Comparison of ENCODE assay signal across 8 cellular contexts in the genomic region with DNA sequence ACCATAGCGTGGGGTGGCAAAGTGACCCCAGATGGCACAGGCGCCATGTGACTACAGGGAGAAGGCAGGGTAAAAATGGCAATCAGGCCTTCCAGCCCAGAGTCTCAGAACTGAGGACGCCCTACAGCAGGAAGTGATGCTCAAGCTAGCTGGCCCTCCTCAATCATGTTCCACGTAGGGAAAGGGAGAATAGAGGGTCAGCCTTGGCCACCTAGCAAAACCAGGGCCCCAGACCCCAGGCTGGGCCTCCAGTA. TPM values are rescaled to one million over a fixed set of nuclear protein-coding genes. Genes with fewer than 3 reads are reported as not detected.
DNase-seq lines count a peak whose midpoint lies in the region.

No MANE protein-coding gene starts in this region.

- H3K9me3 ChIP-seq in CD4-positive, alpha-beta memory T cell (ENCODE audit: control insufficient read depth in 1 of 2, low read length in 2 of 2), result no peaks in the 10 kb centered on the region
- H3K9me3 ChIP-seq in Karpas-422 (ENCODE audit: low read length), result no peaks in the 10 kb centered on the region
- H3K9me3 ChIP-seq in ectodermal cell (ENCODE audit: control insufficient read depth, low read length), result no peaks in the 10 kb centered on the region
- H3K9me3 ChIP-seq in neuronal stem cell (replicated peaks in 1 of 2; ENCODE audit: control insufficient read depth in 2 of 2, insufficient read depth in 1 of 2, low read depth in 1 of 2, low read length in 2 of 2), result no peaks in the 10 kb centered on the region

- POLR2A ChIA-PET in CD4-positive, alpha-beta memory T cell (lab: Charles Lee; ENCODE audit: partially characterized antibody), result interaction anchor here (1.3 to 21.8 kb wide), 17 partner anchors 15 to 445 kb away, joined by 3 to 1163 read pairs (median 6); a partner anchor contains a TSS

- H4K20me1 ChIP-seq in Karpas-422 (ENCODE audit: insufficient read depth, low read depth, low read length), result no peaks in the 10 kb centered on the region

- peak overlapping the region; percentile 22 for H4K91ac ChIP-seq in neuronal stem cell (ENCODE audit: low read depth, low read length, poor library complexity)

- peaks cover 33% of the 10 kb centered on the region for H3K79me1 ChIP-seq in neuronal stem cell (ENCODE audit: low read depth, low read length)

- peak overlapping the region; percentile 95 to 100 (median 98) for H3K27ac Mint-ChIP-seq in CD4-positive, alpha-beta memory T cell

- H3K9me2 ChIP-seq in Karpas-422 (replicated peaks; ENCODE audit: insufficient read depth, low read length), result no peaks in the 10 kb centered on the region

- peak overlapping the region; percentile 95 for H2BK5ac ChIP-seq in neuronal stem cell (ENCODE audit: low read length)

- H3K4me1 Mint-ChIP-seq in CD4-positive, alpha-beta memory T cell, result peaks cover 30 to 79% (median 43%) of the 10 kb centered on the region in 4 donors

- H3K27me3 ChIP-seq in CD4-positive, alpha-beta memory T cell (ENCODE audit: insufficient read depth, low read length), result no peaks in the 10 kb centered on the region
- H3K27me3 ChIP-seq in Karpas-422 (ENCODE audit: low read length) (no peaks in the 10 kb centered on the region), ectodermal cell (ENCODE audit: control insufficient read depth, insufficient read depth, low read length, poor library complexity, severe bottlenecking) (no peaks in the 10 kb centered on the region), neuronal stem cell (ENCODE audit: control insufficient read depth in 3 of 3, insufficient read depth in 3 of 3, low read depth in 1 of 3, low read length in 3 of 3) (no peaks in the 10 kb centered on the region)

- CTCF ChIA-PET in CD4-positive, alpha-beta memory T cell (lab: Charles Lee; ENCODE audit: partially characterized antibody), result interaction anchor here (1.2 to 5.1 kb wide), 8 partner anchors 9 to 58 kb away, joined by 3 to 34 read pairs (median 10); no protein-coding TSS in a partner anchor

- H3K4me3 Mint-ChIP-seq in CD4-positive, alpha-beta memory T cell, result peak overlapping the region; percentile 79 to 90 (median 86)

- peak overlapping the region; percentile 99 for H3K23ac ChIP-seq in neuronal stem cell (ENCODE audit: low read depth, low read length, poor library complexity)

- H3K9ac ChIP-seq in Karpas-422 (ENCODE audit: low read length), result peak overlapping the region; percentile 100
- H3K9ac ChIP-seq in neuronal stem cell (ENCODE audit: low read depth, low read length, poor library complexity), result peak overlapping the region; percentile 100

- intact Hi-C loops in CD4-positive, alpha-beta memory T cell (cut with micrococcal nuclease), result loop anchor here (1.0 to 2.0 kb wide), 6 partner anchors 11 to 48 kb away; a partner anchor contains a TSS

- H2AFZ ChIP-seq in Karpas-422 (ENCODE audit: low read length) (no peak overlapping the region), neuronal stem cell (ENCODE audit: low read length) (peak overlapping the region; percentile 94)

- H3K4ac ChIP-seq in neuronal stem cell (ENCODE audit: low read length), result peak overlapping the region; percentile 84

- H3K36me3 Mint-ChIP-seq in CD4-positive, alpha-beta memory T cell, result peaks cover 19 to 53% of the 10 kb centered on the region in 2 donors

- peak overlapping the region; percentile 99 for H3K4me2 ChIP-seq in Karpas-422 (ENCODE audit: low read depth, low read length, poor library complexity, severe bottlenecking)
- H3K4me2 ChIP-seq in neuronal stem cell (ENCODE audit: insufficient read depth, low read length, poor library complexity, severe bottlenecking), result peak overlapping the region; percentile 86

- H2BK120ac ChIP-seq in neuronal stem cell (ENCODE audit: low read depth, low read length), result peak overlapping the region; percentile 94

- H3K18ac ChIP-seq in neuronal stem cell (ENCODE audit: low read length), result peak overlapping the region; percentile 100

- WGBS in ectodermal cell, 2 experiments, result 59 to 68% methylated on average over 4 of the region's 4 CpGs
- WGBS in neuronal stem cell (ENCODE audit: extremely low coverage in 2 of 2, insufficient read length in 2 of 2, insufficient replicate concordance in 1 of 2), 2 donors, result no CpG with 5 or more reads among the region's 4 CpGs

- H3K9me3 Mint-ChIP-seq in CD4-positive, alpha-beta memory T cell, result no peaks in the 10 kb centered on the region

- H3K79me2 ChIP-seq in Karpas-422 (ENCODE audit: low read length), result peaks cover 28% of the 10 kb centered on the region

- H3K4me1 ChIP-seq in CD4-positive, alpha-beta memory T cell (ENCODE audit: insufficient read depth, low read length), result peaks cover 77% of the 10 kb centered on the region
- H3K4me1 ChIP-seq in Karpas-422 (ENCODE audit: low read length), result peaks cover 39% of the 10 kb centered on the region
- H3K4me1 ChIP-seq in ectodermal cell (ENCODE audit: control insufficient read depth, insufficient read depth, low read length), result peaks cover 7% of the 10 kb centered on the region
- peaks cover 19 to 21% of the 10 kb centered on the region in 2 donors for H3K4me1 ChIP-seq in neuronal stem cell (ENCODE audit: control insufficient read depth in 2 of 2, insufficient read depth in 1 of 2, low read depth in 1 of 2, low read length in 2 of 2)

- H2BK15ac ChIP-seq in neuronal stem cell (ENCODE audit: low read length), result peak overlapping the region; percentile 67

- peak overlapping the region; percentile 39 for H3K14ac ChIP-seq in neuronal stem cell (ENCODE audit: low read length)

- peak overlapping the region; percentile 50 to 62 for H3K4me3 ChIP-seq in CD4-positive, alpha-beta memory T cell (ENCODE audit: low read length in 2 of 2)
- H3K4me3 ChIP-seq in Karpas-422 (ENCODE audit: low read length), result peak overlapping the region; percentile 96
- peak overlapping the region; percentile 91 for H3K4me3 ChIP-seq in ectodermal cell (ENCODE audit: insufficient read depth, low read depth, low read length)
- peak overlapping the region; percentile 96 to 98 for H3K4me3 ChIP-seq in neuronal stem cell (ENCODE audit: low read length in 2 of 2)

- H4K8ac ChIP-seq in neuronal stem cell (ENCODE audit: low read depth, low read length), result peak overlapping the region; percentile 7

- no peaks in the 10 kb centered on the region for H3K27me3 Mint-ChIP-seq in CD4-positive, alpha-beta memory T cell

- H3K36me3 ChIP-seq in CD4-positive, alpha-beta memory T cell (ENCODE audit: insufficient read depth, low read length), result peaks cover 51% of the 10 kb centered on the region
- peaks cover 26% of the 10 kb centered on the region for H3K36me3 ChIP-seq in Karpas-422 (ENCODE audit: insufficient read depth, low read length)
- peaks cover 17% of the 10 kb centered on the region for H3K36me3 ChIP-seq in ectodermal cell (ENCODE audit: control insufficient read depth, insufficient read depth, low read length)
- peaks cover 43 to 73% of the 10 kb centered on the region in 2 donors for H3K36me3 ChIP-seq in neuronal stem cell (replicated peaks in 1 of 2; ENCODE audit: control insufficient read depth in 2 of 2, insufficient read depth in 2 of 2, low read length in 2 of 2)

- no peak for DNase-seq in CD4-positive, alpha-beta memory T cell
- DNase-seq in Karpas-422, result no peak
- no peak for DNase-seq in neuronal stem cell (ENCODE audit: low spot score)
- DNase-seq in cerebellum (ENCODE audit: low spot score), result no peak
- no peak for DNase-seq in NCI-H2107 (lab: John Stamatoyannopoulos, UW)
- DNase-seq in NCI-H446 (lab: John Stamatoyannopoulos, UW), result no peak
- no peak for DNase-seq in NCI-H510A treated with DMSO at 0.1 percent for 48 hours (lab: John Stamatoyannopoulos, UW)

- H3K27ac ChIP-seq in CD4-positive, alpha-beta memory T cell (ENCODE audit: low read depth, low read length), result peak overlapping the region; percentile 88
- peak overlapping the region; percentile 100 for H3K27ac ChIP-seq in Karpas-422 (ENCODE audit: low read length)
- peak overlapping the region; percentile 90 for H3K27ac ChIP-seq in ectodermal cell (ENCODE audit: insufficient read depth, low read depth, low read length, poor library complexity, severe bottlenecking)
- H3K27ac ChIP-seq in neuronal stem cell (replicated peaks; ENCODE audit: low read length), result peak overlapping the region; percentile 97

- H2AK5ac ChIP-seq in neuronal stem cell (ENCODE audit: low read depth, low read length), result peak overlapping the region; percentile 90

- H2BK12ac ChIP-seq in neuronal stem cell (ENCODE audit: low read length), result no peak overlapping the region

RNA-seq across cellular contexts. Expression of a gene that starts 1.0 kb away (rescaled TPM):
- 100 to 1,000 TPM; 244 to 247 TPM for total RNA-seq in CD4-positive, alpha-beta memory T cell
- polyA plus RNA-seq in CD4-positive, alpha-beta memory T cell, result 10 to 100 TPM; 12.0 to 31.3 TPM
- 31.3 and 91.8 TPM in 2 replicates for total RNA-seq in Karpas-422 (2014; rRNA removed; shearing (Covaris generic); ENCODE audit: low replicate concordance)
- polyA plus RNA-seq in ectodermal cell (2013, experiment 1 of 4), result 30.3 TPM
- 26.9 TPM for polyA plus RNA-seq in ectodermal cell (2013, experiment 2 of 4)
- polyA plus RNA-seq in ectodermal cell (2013, experiment 3 of 4), result 25.6 TPM
- 26.8 TPM for polyA plus RNA-seq in ectodermal cell (2013, experiment 4 of 4)
- polyA plus RNA-seq in neuronal stem cell (2013, experiment 1 of 2), result 23.9 TPM
- 22.5 TPM for polyA plus RNA-seq in neuronal stem cell (2013, experiment 2 of 2)
- 31.1 TPM for total RNA-seq in cerebellum

RNA-seq across cellular contexts. Expression of a gene that starts 15.2 kb away (rescaled TPM):
- 10 to 100 TPM; 22.5 to 26.3 TPM for total RNA-seq in CD4-positive, alpha-beta memory T cell
- 1 to 10 TPM in 1 of 2 donors, under 1 TPM in 1; 0.79 to 6.5 TPM for polyA plus RNA-seq in CD4-positive, alpha-beta memory T cell
- total RNA-seq in Karpas-422 (2014; rRNA removed; shearing (Covaris generic); ENCODE audit: low replicate concordance), result 0.61 and 0.82 TPM in 2 replicates
- polyA plus RNA-seq in ectodermal cell (2013, experiment 1 of 4), result 9.5 TPM
- polyA plus RNA-seq in ectodermal cell (2013, experiment 2 of 4), result 8.1 TPM
- 10.0 TPM for polyA plus RNA-seq in ectodermal cell (2013, experiment 3 of 4)
- polyA plus RNA-seq in ectodermal cell (2013, experiment 4 of 4), result 10.0 TPM
- polyA plus RNA-seq in neuronal stem cell (2013, experiment 1 of 2), result 28.5 TPM
- polyA plus RNA-seq in neuronal stem cell (2013, experiment 2 of 2), result 34.0 TPM
- 3.4 TPM for total RNA-seq in cerebellum

RNA-seq across cellular contexts. Expression of a gene that starts 21.9 kb away (rescaled TPM):
- total RNA-seq in CD4-positive, alpha-beta memory T cell, result 100 to 1,000 TPM; 299 to 310 TPM
- 10 to 100 TPM; 12.8 to 63.7 TPM for polyA plus RNA-seq in CD4-positive, alpha-beta memory T cell
- total RNA-seq in Karpas-422 (2014; rRNA removed; shearing (Covaris generic); ENCODE audit: low replicate concordance), result 94.7 and 190 TPM in 2 replicates
- 47.7 TPM for polyA plus RNA-seq in ectodermal cell (2013, experiment 1 of 4)
- 45.8 TPM for polyA plus RNA-seq in ectodermal cell (2013, experiment 2 of 4)
- 35.1 TPM for polyA plus RNA-seq in ectodermal cell (2013, experiment 3 of 4)
- polyA plus RNA-seq in ectodermal cell (2013, experiment 4 of 4), result 37.3 TPM
- 33.4 TPM for polyA plus RNA-seq in neuronal stem cell (2013, experiment 1 of 2)
- polyA plus RNA-seq in neuronal stem cell (2013, experiment 2 of 2), result 33.1 TPM
- 32.6 TPM for total RNA-seq in cerebellum
